Comparison of ENCODE assay signal across 8 cellular contexts in genomic region chr1:6259491-6260362, GRCh38.
DNase-seq lines count a peak whose midpoint lies in the region; ATAC-seq and TF ChIP-seq lines count a peak whose summit lies in the region.

No MANE protein-coding gene starts in this region.

- ATAC-seq in GM19438 (IDR thresholded peaks at IDR 0.05; ENCODE audit: low read depth, unreplicated experiment) (peak; percentile 65), GM18861 (IDR thresholded peaks at IDR 0.05; ENCODE audit: unreplicated experiment) (no peak)

- H3K27me3 ChIP-seq in WERI-Rb-1 (ENCODE audit: insufficient read depth, low read depth, severe bottlenecking): no peaks in the 10 kb centered on the region

- peak overlapping the region; percentile 75 for H3K4me3 ChIP-seq in WERI-Rb-1 (ENCODE audit: low read depth, low read length)

- peak; percentile 95 for DNase-seq in AG08396 (ENCODE audit: low spot score)
- DNase-seq in NAMALWA (ENCODE audit: low spot score): peak; percentile 97
- peak; percentile 77 for DNase-seq in WERI-Rb-1
- peak; percentile 76 to 81 for DNase-seq in T47D (ENCODE audit: low read depth in 1 of 2, low spot score in 1 of 2)
- DNase-seq in iris pigment epithelial cell (ENCODE audit: low read depth): peak; percentile 86
- DNase-seq in stimulated activated CD4-positive, alpha-beta T cell treated with anti-CD3 and anti-CD28 coated beads, Interleukin-1b, Interleukin-23, amount 100 ng/mL, for 1 hour (ENCODE audit: low read depth in 2 of 2): peak; percentile 26 to 47

- no peak overlapping the region; the same call in 1 of the 2 replicates for H3K27ac ChIP-seq in WERI-Rb-1

- H3K9me3 ChIP-seq in WERI-Rb-1 (ENCODE audit: severe bottlenecking): no peaks in the 10 kb centered on the region

- in situ Hi-C loops in T47D (cut with HindIII; ENCODE audit: low pct_unique_long_range_greater_than_20kb, low sequenced_read_pairs): no loop called here

- peaks cover 4% of the 10 kb centered on the region for H3K36me3 ChIP-seq in WERI-Rb-1

- no peak for TF ChIP-seq CTCF in WERI-Rb-1 (IDR thresholded peaks at IDR 0.05; ENCODE audit: low read depth, low read length)

Comparison
In these comparisons a context has a peak if more than half of its experiments do, and no peak if none do; other contexts are left out.
1. DNase-seq: peak in every context shown above with its lines; median percentile 97 in NAMALWA; 95 in AG08396; 86 in iris pigment epithelial cell; 78 in T47D; 77 in WERI-Rb-1; 36 in stimulated activated CD4-positive, alpha-beta T cell treated with anti-CD3 and anti-CD28 coated beads, Interleukin-1b, Interleukin-23, amount 100 ng/mL, for 1 hour.